8 cellular contexts compared by ENCODE assay signal in genomic region chr22:31206896-31207687, GRCh38. TPM values are rescaled to one million over a fixed set of nuclear protein-coding genes. Genes with fewer than 3 reads are reported as not detected.
DNase-seq lines count a peak whose midpoint lies in the region; ATAC-seq and TF ChIP-seq lines count a peak whose summit lies in the region.

No MANE protein-coding gene starts in this region.

- H3K4me1 Mint-ChIP-seq in CD14-positive monocyte: peaks cover 38% of the 10 kb centered on the region

- H3K4me3 Mint-ChIP-seq in CD14-positive monocyte: no peak overlapping the region

- H3K27me3 Mint-ChIP-seq in CD14-positive monocyte (ENCODE audit: low read depth in 3 of 3): peaks cover 0 to 3% (median 0%) of the 10 kb centered on the region in 3 donors

- peaks cover 44% of the 10 kb centered on the region for H3K4me1 ChIP-seq in lower lobe of right lung

- H3K27ac Mint-ChIP-seq in CD14-positive monocyte: peak overlapping the region in 6 of 7 donors; percentile 14 to 72 (median 33)

- DNase-seq in CD14-positive monocyte (ENCODE audit: low spot score) (no peak), HPDE6-E6E7 (ENCODE audit: extremely low spot score) (peak; percentile 51), astrocyte of the hippocampus (ENCODE audit: low read depth, low spot score) (peak; percentile 42), lower lobe of right lung (peak; percentile 90), AG08395 (ENCODE audit: low spot score) (no peak), T1000 (lab: John Stamatoyannopoulos, UW) (no peak), NAMALWA (ENCODE audit: low spot score) (no peak), CD1c-positive myeloid dendritic cell (ENCODE audit: extremely low spot score) (no peak)

- no peaks in the 10 kb centered on the region for H3K9me3 Mint-ChIP-seq in CD14-positive monocyte

- no peaks in the 10 kb centered on the region for H3K27me3 ChIP-seq in lower lobe of right lung (ENCODE audit: low read depth)

- H3K36me3 Mint-ChIP-seq in CD14-positive monocyte: peaks cover 39 to 48% of the 10 kb centered on the region in 2 donors

- H3K36me3 ChIP-seq in lower lobe of right lung: peaks cover 37% of the 10 kb centered on the region

- ATAC-seq in lower lobe of right lung: peak; percentile 68 to 70

- H3K4me3 ChIP-seq in lower lobe of right lung: no peak overlapping the region

- no peaks in the 10 kb centered on the region for H3K9me3 ChIP-seq in lower lobe of right lung

- intact Hi-C loops in CD14-positive monocyte (cut with micrococcal nuclease): no loop called here
- intact Hi-C loops in lower lobe of right lung (cut with DNase I): no loop called here

- TF ChIP-seq CTCF in CD14-positive monocyte (IDR thresholded peaks at IDR 0.05): no peak
- no peak for TF ChIP-seq CTCF in lower lobe of right lung (IDR thresholded peaks at IDR 0.05)

- H3K27ac ChIP-seq in lower lobe of right lung: peak overlapping the region; percentile 64

RNA-seq across cellular contexts. Expression of gene LIMK2, which starts 5.0 kb away (rescaled TPM):
- polyA plus RNA-seq in CD14-positive monocyte: 10 to 100 TPM in 1 of 2 donors, 1 to 10 TPM in 1; 5.5 to 10.1 TPM
- 61.2 TPM for total RNA-seq in lower lobe of right lung

RNA-seq across cellular contexts. Expression of gene RNF185, which starts 47.1 kb away (rescaled TPM):
- 10 to 100 TPM; 26.1 to 26.5 TPM for polyA plus RNA-seq in CD14-positive monocyte
- total RNA-seq in lower lobe of right lung: 32.4 TPM

Comparison
In these comparisons a context has a peak if more than half of its experiments do, and no peak if none do; other contexts are left out.
1. DNase-seq: peak in HPDE6-E6E7 (single experiment), astrocyte of the hippocampus (single experiment) and lower lobe of right lung (single experiment); none in CD14-positive monocyte (single experiment), AG08395 (single experiment), T1000 (single experiment), NAMALWA (single experiment) and CD1c-positive myeloid dendritic cell (single experiment).